32 cellular contexts compared by ENCODE assay signal in the genomic region with DNA sequence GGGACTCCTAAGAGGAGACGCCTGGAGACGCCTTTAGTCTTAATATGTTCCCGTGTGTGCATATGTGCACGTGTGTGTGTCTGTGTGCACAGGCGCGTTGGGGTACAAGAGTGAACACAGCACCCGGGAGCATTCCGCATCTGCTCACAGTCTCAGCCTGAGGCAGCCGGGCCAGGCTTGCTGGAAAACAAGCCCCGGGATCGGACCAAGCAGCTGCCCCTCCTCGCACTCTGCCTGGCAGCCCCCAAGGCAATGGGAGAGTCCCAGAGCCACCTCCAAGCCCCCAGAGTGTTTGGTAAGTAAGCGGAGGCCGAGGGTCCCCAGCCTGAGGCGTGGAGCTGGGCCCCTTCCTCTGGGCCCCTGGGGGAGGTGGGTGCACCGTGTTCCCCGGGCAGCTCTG.
"Had no signal": no experiment of that assay in that cellular context is flagged by ENCODE, and none has a peak within 500 bp of the region (broad histone marks: within the 10 kb centered on the region; RNA-seq: fewer than 3 reads in every experiment).

No MANE protein-coding gene starts in this region.

- DNase-seq: activated B cell treated with CpG ODN at 0.5 μM for 24 hours; activated CD4-positive, alpha-beta memory T cell treated with anti-CD3 and anti-CD28 coated beads for 36 hours; activated CD4-positive, alpha-beta T cell treated with anti-CD3 and anti-CD28 coated beads for 4 hours; activated CD4-positive, alpha-beta T cell treated with anti-CD3 and anti-CD28 coated beads, Interleukin-2, amount 10 ng/mL, durations not matched to agents 24 days and 14 days; activated CD4-positive, alpha-beta T cell treated with anti-CD3 and anti-CD28 coated beads, Interleukin-2, amount 50 U/mL, for 1 hour; activated CD4-positive, alpha-beta T cell treated with anti-CD3 and anti-CD28 coated beads, Interleukin-2, amount 50 U/mL, for 4 hours; activated CD4-positive, CD25-positive, alpha-beta regulatory T cell treated with anti-CD3 and anti-CD28 coated beads, Interleukin-2, amount 50 U/mL, for 72 hours; activated CD8-positive, alpha-beta memory T cell treated with anti-CD3 and anti-CD28 coated beads, Interleukin-2, amount 50 U/mL, for 4 hours; activated effector memory CD4-positive, alpha-beta T cell treated with anti-CD3 and anti-CD28 coated beads, Interleukin-2, amount 50 U/mL, for 16 hours; activated gamma-delta T cell treated with Interleukin-2 at 50 U/mL for 16 hours; activated naive CD4-positive, alpha-beta T cell; activated naive CD4-positive, alpha-beta T cell treated with anti-CD3 and anti-CD28 coated beads for 36 hours; activated naive CD4-positive, alpha-beta T cell treated with anti-CD3 and anti-CD28 coated beads, Interleukin-2, amount 50 U/mL, for 16 hours; activated naive CD8-positive, alpha-beta T cell treated with anti-CD3 and anti-CD28 coated beads for 36 hours; activated T-cell treated with anti-CD3 and anti-CD28 coated beads for 4 hours; activated T-cell treated with anti-CD3 and anti-CD28 coated beads, Interleukin-2, amount 50 U/mL, for 1 hour; activated T-cell treated with anti-CD3 and anti-CD28 coated beads, Interleukin-2, amount 50 U/mL, for 4 hours; activated T-cell treated with anti-CD3 and anti-CD28 coated beads, Interleukin-2, amount 50 U/mL, for 72 hours; adrenal gland; amniotic stem cell; aorta; body of pancreas; brain microvascular endothelial cell; central memory CD4-positive, alpha-beta T cell; T-helper 2 cell; T-helper 9 cell had no signal

- FAIRE-seq: astrocyte, TTC549 had no signal

- H3K36me3 ChIP-seq: adrenal gland, brain microvascular endothelial cell, breast epithelium had no signal

- H3K27ac ChIP-seq: adrenal gland, body of pancreas, brain microvascular endothelial cell, breast epithelium had no signal

- ATAC-seq: activated CD8-positive, alpha-beta T cell treated with anti-CD3 and anti-CD28 coated beads for 36 hours; activated naive CD4-positive, alpha-beta T cell treated with anti-CD3 and anti-CD28 coated beads, Interleukin-2, amount 50 U/mL, for 72 hours; activated T-cell treated with anti-CD3 and anti-CD28 coated beads, Interleukin-2, amount 50 U/mL, for 4 hours; activated T-cell treated with anti-CD3 and anti-CD28 coated beads, Interleukin-2, amount 50 U/mL, for 72 hours; activated T-helper 17 cell treated with anti-CD3 and anti-CD28 coated beads, Interleukin-2, amount 50 U/mL, for 72 hours; body of pancreas had no signal

- H3K4me3 ChIP-seq: adrenal gland, body of pancreas, breast epithelium had no signal

- H3K9me3 ChIP-seq: adrenal gland, body of pancreas, breast epithelium had no signal

- H3K27me3 ChIP-seq: adrenal gland, body of pancreas had no signal
